Comparison of ENCODE assay signal across 18 cellular contexts in the genomic region with DNA sequence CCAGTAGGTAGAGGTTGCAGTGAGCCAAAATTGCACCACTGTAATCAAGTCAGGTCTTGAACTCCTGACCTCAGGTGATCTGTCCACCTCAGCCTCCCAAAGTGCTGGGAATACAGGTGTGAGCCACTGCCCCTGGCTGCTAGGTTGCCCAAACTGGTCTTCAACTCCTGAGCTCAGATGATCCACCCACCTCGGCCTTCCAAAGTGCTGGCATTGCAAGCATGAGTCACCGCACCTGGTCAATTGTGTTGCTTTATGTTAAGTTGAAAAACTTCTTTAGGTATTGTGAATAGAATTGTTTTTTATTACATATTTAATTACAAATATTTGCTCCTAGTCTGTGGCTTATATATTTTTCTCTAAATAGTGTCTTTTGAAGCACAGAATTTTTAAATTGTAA.
DNase-seq lines count a peak whose midpoint lies in the region; ATAC-seq, FAIRE-seq and TF ChIP-seq lines count a peak whose summit lies in the region.
"Had no signal": no experiment of that assay in that cellular context is flagged by ENCODE, and none has a peak within 500 bp of the region (broad histone marks: within the 10 kb centered on the region; RNA-seq: fewer than 3 reads in every experiment).

No MANE protein-coding gene starts in this region.

- BruUV-seq in MCF 10A (replicated peaks; lab: Mats Ljungman, UMichigan), result no TSS peak

- H3K4me1 Mint-ChIP-seq in MCF 10A (ENCODE audit: insufficient read depth, unreplicated experiment), result no peaks in the 10 kb centered on the region
- H3K4me1 Mint-ChIP-seq: CD4-positive, CD25-positive, alpha-beta regulatory T cell had no signal

- peaks cover 6% of the 10 kb centered on the region for H3K27me3 Mint-ChIP-seq in MCF 10A (ENCODE audit: insufficient read depth, unreplicated experiment)

- no peak overlapping the region for H3K27ac Mint-ChIP-seq in MCF 10A (ENCODE audit: low read depth, unreplicated experiment)
- H3K27ac Mint-ChIP-seq: CD4-positive, CD25-positive, alpha-beta regulatory T cell; HFFc6 had no signal

- H3K27ac ChIP-seq in breast epithelium, result no peak overlapping the region
- no peak overlapping the region for H3K27ac ChIP-seq in foreskin keratinocyte
- no peak overlapping the region for H3K27ac ChIP-seq in spleen
- H3K27ac ChIP-seq: BLaER1 treated with 17β-estradiol and CSF1 and Interleukin-3, amounts not matched to agents 10 nM and 100 nM had no signal

- intact Hi-C loops in MCF 10A (cut with micrococcal nuclease) (no loop called here), breast epithelium (cut with DNase I; ENCODE audit: low total_unique reads) (no loop called here), spleen (cut with DNase I; ENCODE audit: low total_unique reads) (no loop called here)

- H3K4me3 ChIP-seq in breast epithelium (no peak overlapping the region), spleen (no peak overlapping the region)
- H3K4me3 ChIP-seq: BLaER1 treated with 17β-estradiol and CSF1 and Interleukin-3, amounts not matched to agents 10 nM and 100 nM had no signal

- H3K36me3 Mint-ChIP-seq in MCF 10A (ENCODE audit: insufficient read depth, unreplicated experiment), result no peaks in the 10 kb centered on the region
- H3K36me3 Mint-ChIP-seq: CD4-positive, CD25-positive, alpha-beta regulatory T cell had no signal

- DNase-seq in MCF 10A (ENCODE audit: unreplicated experiment) (peak; percentile 67), breast epithelium (ENCODE audit: low spot score in 2 of 2) (no peak), foreskin keratinocyte (peak in 1 of 2 donors; percentile 68), spleen (no peak), ureter (ENCODE audit: low spot score) (no peak)
- DNase-seq: ACHN; Calu3; CD4-positive, CD25-positive, alpha-beta regulatory T cell; DMS 273 treated with DMSO at 0.1 percent for 48 hours; DMS79 treated with DMSO at 0.1 percent for 48 hours; EL; HCEC 1CT; HFFc6 had no signal

- POLR2A ChIA-PET in MCF 10A (lab: Yijun Ruan, JAX), result no interaction called here

- H3K4me1 ChIP-seq in breast epithelium, result no peaks in the 10 kb centered on the region
- no peaks in the 10 kb centered on the region for H3K4me1 ChIP-seq in foreskin keratinocyte
- no peaks in the 10 kb centered on the region for H3K4me1 ChIP-seq in spleen
- H3K4me1 ChIP-seq: BLaER1 treated with 17β-estradiol and CSF1 and Interleukin-3, amounts not matched to agents 10 nM and 100 nM had no signal

- peaks cover 5 to 15% of the 10 kb centered on the region in 2 donors for H3K9me3 ChIP-seq in breast epithelium
- H3K9me3 ChIP-seq in spleen, result peaks cover 0 to 15% (median 8%) of the 10 kb centered on the region in 8 donors

- no peak overlapping the region for H3K4me3 Mint-ChIP-seq in MCF 10A (ENCODE audit: unreplicated experiment)
- H3K4me3 Mint-ChIP-seq: CD4-positive, CD25-positive, alpha-beta regulatory T cell; HFFc6 had no signal

- H3K9me3 Mint-ChIP-seq in MCF 10A (ENCODE audit: unreplicated experiment), result peaks cover 18% of the 10 kb centered on the region
- H3K9me3 Mint-ChIP-seq: HFFc6 had no signal

- no peaks in the 10 kb centered on the region for H3K36me3 ChIP-seq in breast epithelium
- H3K36me3 ChIP-seq in spleen, result no peaks in the 10 kb centered on the region
- H3K36me3 ChIP-seq: BLaER1 treated with 17β-estradiol and CSF1 and Interleukin-3, amounts not matched to agents 10 nM and 100 nM had no signal

- CTCF ChIA-PET in MCF 10A (lab: Yijun Ruan, JAX), result interaction anchor here (1.1 kb wide), 1 partner anchor 30 kb away, joined by 3 read pairs; no protein-coding TSS in a partner anchor

- no peak for TF ChIP-seq POLR2A in breast epithelium (IDR thresholded peaks at IDR 0.05)
- no peak for TF ChIP-seq POLR2A in spleen (IDR thresholded peaks at IDR 0.05)

- H3K27me3 ChIP-seq in breast epithelium (no peaks in the 10 kb centered on the region), foreskin keratinocyte (peaks cover 20% of the 10 kb centered on the region), spleen (replicated peaks in 1 of 7) (no peaks in the 10 kb centered on the region)
- H3K27me3 ChIP-seq: BLaER1 treated with 17β-estradiol and CSF1 and Interleukin-3, amounts not matched to agents 10 nM and 100 nM had no signal

- WGBS in spleen, 5 donors, result 93 to 98% (median 95%) methylated on average over 2 of the region's 2 CpGs

- TF ChIP-seq CTCF in MCF 10A (IDR thresholded peaks at IDR 0.05; ENCODE audit: unreplicated experiment) (no peak), breast epithelium (IDR thresholded peaks at IDR 0.05) (no peak), foreskin keratinocyte (conservative IDR thresholded peaks at IDR 0.05) (no peak), spleen (IDR thresholded peaks at IDR 0.05 in 8 of 11, conservative IDR thresholded peaks at IDR 0.05 in 3 of 11) (no peak)

- FAIRE-seq in TTC549 (lab: Jason Lieb, UNC), result peak; percentile 26
- FAIRE-seq: G401.6, GM12891 had no signal

- ATAC-seq in foreskin keratinocyte, result peak; percentile 21
- no peak for ATAC-seq in GM18867 (IDR thresholded peaks at IDR 0.05; ENCODE audit: unreplicated experiment)
